8 cellular contexts compared by ENCODE assay signal in the genomic region with DNA sequence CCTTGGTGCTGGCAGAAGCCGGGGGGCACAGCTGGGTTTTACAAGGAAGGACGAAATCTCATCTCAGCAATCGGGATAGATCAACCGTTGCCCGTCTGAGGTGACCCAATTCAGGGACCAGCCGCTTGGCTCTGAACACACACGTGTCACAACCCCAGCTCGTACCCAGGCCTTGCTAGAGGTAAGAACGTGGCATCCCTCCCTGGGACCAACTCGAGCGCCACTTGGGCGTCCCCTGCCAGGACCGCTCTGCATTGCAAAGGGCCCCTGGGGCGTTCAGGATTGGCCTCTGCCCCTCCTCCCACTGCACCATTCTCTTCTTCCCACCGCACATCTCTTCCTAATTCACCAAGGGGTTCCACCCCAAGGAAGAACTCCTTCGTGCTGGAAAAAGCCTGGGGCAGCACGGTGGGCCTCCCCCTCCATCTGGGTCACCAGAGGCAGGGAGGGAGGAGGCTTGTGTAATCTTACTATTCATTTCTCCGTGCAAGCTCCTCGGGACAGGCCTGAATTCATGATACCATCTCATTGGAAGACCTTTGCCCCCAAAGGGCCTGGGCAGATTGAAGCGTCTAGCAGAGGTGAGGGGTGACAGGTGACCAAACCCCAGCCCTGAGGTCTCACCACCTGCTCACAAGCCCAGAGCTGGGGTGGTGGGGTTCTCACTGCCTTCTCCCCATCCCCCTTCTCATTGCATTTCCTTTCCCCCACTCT.
A peak's percentile ranks its signal among the peaks of the same experiment; 100 is the strongest.
DNase-seq lines count a peak whose midpoint lies in the region; ATAC-seq, FAIRE-seq and TF ChIP-seq lines count a peak whose summit lies in the region.

No MANE protein-coding gene starts in this region.

- H3K36me3 ChIP-seq in DOHH2 (ENCODE audit: control insufficient read depth, low read length) (no peaks in the 10 kb centered on the region), right atrium auricular region (no peaks in the 10 kb centered on the region)

- H3K4me1 ChIP-seq in DOHH2 (ENCODE audit: control insufficient read depth, low read length): peaks cover 8% of the 10 kb centered on the region
- H3K4me1 ChIP-seq in right atrium auricular region: peaks cover 0 to 31% of the 10 kb centered on the region in 2 donors

- H3K4me2 ChIP-seq in DOHH2 (ENCODE audit: low read length): peak overlapping the region; percentile 43; the same call in 1 of the 2 replicates

- H3K9me3 ChIP-seq in DOHH2 (ENCODE audit: control insufficient read depth, insufficient read depth, low read length) (no peaks in the 10 kb centered on the region), right atrium auricular region (no peaks in the 10 kb centered on the region)

- TF ChIP-seq CTCF in DOHH2 (IDR thresholded peaks at IDR 0.05; ENCODE audit: low read depth, low read length, poor library complexity, severe bottlenecking) (no peak), VCaP (conservative IDR thresholded peaks at IDR 0.05) (no peak), right atrium auricular region (IDR thresholded peaks at IDR 0.05) (no peak), D721Med (IDR thresholded peaks at IDR 0.05; ENCODE audit: insufficient read depth, missing control alignments) (no peak)

- no peak for ATAC-seq in GM21423 (IDR thresholded peaks at IDR 0.05; ENCODE audit: unreplicated experiment)

- H3K27me3 ChIP-seq in DOHH2 (ENCODE audit: control insufficient read depth, low read length) (peaks cover 38% of the 10 kb centered on the region), right atrium auricular region (no peaks in the 10 kb centered on the region)

- no peaks in the 10 kb centered on the region for H3F3A ChIP-seq in DOHH2 (ENCODE audit: control insufficient read depth, insufficient read depth)

- H3K4me3 ChIP-seq in DOHH2 (ENCODE audit: low read length) (no peak overlapping the region), right atrium auricular region (peak overlapping the region; percentile 13 to 45), skeletal muscle cell (ENCODE audit: low read depth, low read length) (peak overlapping the region; percentile 34)

- DNase-seq in right atrium auricular region (ENCODE audit: low spot score) (no peak), skeletal muscle cell (ENCODE audit: low read depth) (no peak), D721Med (ENCODE audit: insufficient read length, low spot score) (no peak), glomerular visceral epithelial cell (ENCODE audit: extremely low spot score) (no peak)
- no peak for DNase-seq in stimulated activated CD4-positive, alpha-beta T cell treated with anti-CD3 and anti-CD28 coated beads, Interleukin-1b, Interleukin-23, amount 100 ng/mL, for 48 hours

- H3K79me2 ChIP-seq in DOHH2 (ENCODE audit: control insufficient read depth, low read length): no peaks in the 10 kb centered on the region

- H4K20me1 ChIP-seq in DOHH2 (ENCODE audit: control insufficient read depth, insufficient read depth, low read depth, low read length): no peaks in the 10 kb centered on the region

- H3K27ac ChIP-seq in DOHH2 (ENCODE audit: low read depth, low read length): no peak overlapping the region
- H3K27ac ChIP-seq in VCaP: peak overlapping the region; percentile 48; the same call in 1 of the 2 replicates
- peak overlapping the region; percentile 81 for H3K27ac ChIP-seq in right atrium auricular region

- no peak for FAIRE-seq in D721Med (lab: Jason Lieb, UNC)

- H3K9me2 ChIP-seq in DOHH2 (replicated peaks; ENCODE audit: control insufficient read depth, low read length): no peaks in the 10 kb centered on the region
